9 cellular contexts compared by ENCODE assay signal in the genomic region with DNA sequence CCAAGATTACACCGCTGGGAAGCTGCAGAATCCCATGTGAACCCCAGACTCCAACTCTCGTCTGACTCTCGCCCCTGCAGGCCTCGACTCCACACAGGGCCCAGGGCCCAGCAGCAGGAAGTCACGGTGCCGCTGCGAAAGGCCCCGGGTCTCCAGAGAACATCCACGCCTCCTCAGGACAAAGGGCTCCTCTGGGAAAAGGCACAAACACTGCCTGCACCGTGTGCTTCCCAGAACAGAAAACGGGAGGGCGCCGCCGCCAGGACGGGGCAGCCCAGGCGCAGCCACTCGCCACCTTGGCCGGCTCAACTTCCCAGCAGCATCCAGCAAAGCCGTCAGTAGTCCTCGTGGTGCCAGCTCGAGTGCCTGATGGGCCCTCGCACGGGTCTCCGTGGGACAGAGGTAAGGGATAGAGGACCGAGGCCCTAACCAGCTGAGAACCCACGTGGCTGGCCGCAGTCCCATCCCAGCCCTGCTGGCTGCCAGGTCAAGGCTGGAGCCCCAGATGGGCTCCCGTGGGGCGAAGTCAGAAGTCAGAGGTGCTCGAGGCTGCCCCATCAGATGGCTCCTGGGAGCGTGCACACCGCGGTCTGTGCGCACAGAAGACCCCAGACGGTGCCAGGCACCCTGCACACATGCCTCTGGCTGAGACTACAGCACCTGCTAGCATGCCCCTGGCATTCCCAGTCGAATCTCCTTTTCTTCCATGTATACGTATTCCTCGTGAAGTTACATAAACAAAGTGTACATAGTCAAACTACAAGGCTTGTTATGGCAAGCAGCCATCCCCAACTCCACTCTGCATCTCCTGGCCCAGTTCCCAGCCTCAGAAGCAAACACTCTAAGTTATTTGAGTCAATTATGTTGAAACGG.
DNase-seq lines count a peak whose midpoint lies in the region; ATAC-seq and TF ChIP-seq lines count a peak whose summit lies in the region.
"Had no signal": no experiment of that assay in that cellular context is flagged by ENCODE, and none has a peak within 500 bp of the region (broad histone marks: within the 10 kb centered on the region; RNA-seq: fewer than 3 reads in every experiment).

No MANE protein-coding gene starts in this region.

- H3K36me3 Mint-ChIP-seq in MCF 10A (ENCODE audit: insufficient read depth, unreplicated experiment) (peaks cover 19% of the 10 kb centered on the region), mesothelial cell of epicardium (peaks cover 11% of the 10 kb centered on the region), Caco-2 (ENCODE audit: insufficient read depth, unreplicated experiment) (peaks cover 6% of the 10 kb centered on the region)

- BruUV-seq in MCF 10A (replicated peaks; lab: Mats Ljungman, UMichigan): no TSS peak
- no TSS peak for BruUV-seq in Caco-2 (replicated peaks; lab: Mats Ljungman, UMichigan)

- CTCF ChIA-PET in MCF 10A (lab: Yijun Ruan, JAX) (interaction anchor here (1.1 kb wide), 1 partner anchor 36 kb away, joined by 5 read pairs; no protein-coding TSS in a partner anchor), Caco-2 (lab: Charles Lee) (no interaction called here)

- intact Hi-C loops in MCF 10A (cut with micrococcal nuclease): no loop called here
- intact Hi-C loops in Caco-2 (cut with micrococcal nuclease; ENCODE audit: unreplicated experiment): no loop called here

- H3K4me3 Mint-ChIP-seq in MCF 10A (ENCODE audit: unreplicated experiment) (no peak overlapping the region), mesothelial cell of epicardium (no peak overlapping the region), Caco-2 (ENCODE audit: unreplicated experiment) (no peak overlapping the region)
- H3K4me3 Mint-ChIP-seq: T-helper 1 cell treated with Interleukin-12 subunit alpha and Interleukin-12 subunit beta and Interleukin-4 antibody, amounts not matched to agents 30 μg/mL and 1 μg/mL, for 36 hours had no signal

- no peaks in the 10 kb centered on the region for H3K27me3 Mint-ChIP-seq in MCF 10A (ENCODE audit: insufficient read depth, unreplicated experiment)
- no peaks in the 10 kb centered on the region for H3K27me3 Mint-ChIP-seq in mesothelial cell of epicardium (ENCODE audit: low read depth)
- H3K27me3 Mint-ChIP-seq in Caco-2 (ENCODE audit: insufficient read depth, unreplicated experiment): no peaks in the 10 kb centered on the region

- no peak for TF ChIP-seq CTCF in AG09319 (IDR thresholded peaks at IDR 0.05; ENCODE audit: low read depth, low read length)
- TF ChIP-seq CTCF in MCF 10A (IDR thresholded peaks at IDR 0.05; ENCODE audit: unreplicated experiment): no peak
- no peak for TF ChIP-seq CTCF in mesothelial cell of epicardium (IDR thresholded peaks at IDR 0.05; ENCODE audit: unreplicated experiment)
- no peak for TF ChIP-seq CTCF in Caco-2 (IDR thresholded peaks at IDR 0.05; ENCODE audit: insufficient read depth in 1 of 2, low read depth in 1 of 2, low read length in 1 of 2, severe bottlenecking in 1 of 2, unreplicated experiment in 1 of 2)

- H3K9me3 ChIP-seq in Caco-2: no peaks in the 10 kb centered on the region

- H3K4me1 ChIP-seq in Caco-2: peaks cover 6% of the 10 kb centered on the region; the same call in 1 of the 2 replicates

- POLR2A ChIA-PET in MCF 10A (lab: Yijun Ruan, JAX) (interaction anchor here (0.7 kb wide), 1 partner anchor 1686 kb away, joined by 3 read pairs; no protein-coding TSS in a partner anchor), Caco-2 (lab: Charles Lee) (no interaction called here)

- H3K27me3 ChIP-seq in Caco-2 (replicated peaks; ENCODE audit: control insufficient read depth, insufficient read depth, low read length): no peaks in the 10 kb centered on the region

- no peak overlapping the region for H3K27ac Mint-ChIP-seq in MCF 10A (ENCODE audit: low read depth, unreplicated experiment)
- H3K27ac Mint-ChIP-seq in mesothelial cell of epicardium: peak overlapping the region; percentile 72
- H3K27ac Mint-ChIP-seq in Caco-2 (ENCODE audit: unreplicated experiment): no peak overlapping the region
- H3K27ac Mint-ChIP-seq: T-helper 1 cell treated with Interleukin-12 subunit alpha and Interleukin-12 subunit beta and Interleukin-4 antibody, amounts not matched to agents 30 μg/mL and 1 μg/mL, for 36 hours had no signal

- H3K4me3 ChIP-seq in Caco-2 (ENCODE audit: low read depth, low read length): no peak overlapping the region

- H3K4me1 Mint-ChIP-seq in MCF 10A (ENCODE audit: insufficient read depth, unreplicated experiment) (peaks cover 47% of the 10 kb centered on the region), mesothelial cell of epicardium (peaks cover 51% of the 10 kb centered on the region), Caco-2 (ENCODE audit: low read depth, unreplicated experiment) (peaks cover 7% of the 10 kb centered on the region)

- peak; percentile 76 for DNase-seq in AG09319 (ENCODE audit: extremely low read depth, low read depth)
- peak; percentile 77 for DNase-seq in NCI-H1105 (lab: John Stamatoyannopoulos, UW)
- DNase-seq in MCF 10A (ENCODE audit: unreplicated experiment): peak; percentile 97
- peak in 1 of 2 experiments; percentile 67 for DNase-seq in mesothelial cell of epicardium (ENCODE audit: low spot score in 2 of 2, unreplicated experiment in 2 of 2)
- DNase-seq in stimulated activated CD4-positive, alpha-beta T cell treated with anti-CD3 and anti-CD28 coated beads, Interleukin-2, amount 100 ng/mL, for 24 hours: no peak
- no peak for DNase-seq in Caco-2
- DNase-seq in activated CD4-positive, alpha-beta T cell treated with anti-CD3 and anti-CD28 coated beads for 1 hour: no peak

- H3K9me3 Mint-ChIP-seq in MCF 10A (ENCODE audit: unreplicated experiment) (no peaks in the 10 kb centered on the region), mesothelial cell of epicardium (no peaks in the 10 kb centered on the region), Caco-2 (ENCODE audit: unreplicated experiment) (no peaks in the 10 kb centered on the region)
- H3K9me3 Mint-ChIP-seq: T-helper 1 cell treated with Interleukin-12 subunit alpha and Interleukin-12 subunit beta and Interleukin-4 antibody, amounts not matched to agents 30 μg/mL and 1 μg/mL, for 36 hours had no signal

- no peaks in the 10 kb centered on the region; the same call in 1 of the 2 replicates for H3K36me3 ChIP-seq in Caco-2 (ENCODE audit: control insufficient read depth, insufficient read depth, low read length)

- no peak for ATAC-seq in GM21515 (IDR thresholded peaks at IDR 0.05; ENCODE audit: unreplicated experiment)

Comparison
In these comparisons a context has a peak if more than half of its experiments do, and no peak if none do; other contexts are left out.
1. DNase-seq: peak in AG09319 (single experiment), NCI-H1105 (single experiment) and MCF 10A (single experiment); none in stimulated activated CD4-positive, alpha-beta T cell treated with anti-CD3 and anti-CD28 coated beads, Interleukin-2, amount 100 ng/mL, for 24 hours (0 of 2), Caco-2 (0 of 2) and activated CD4-positive, alpha-beta T cell treated with anti-CD3 and anti-CD28 coated beads for 1 hour (single experiment).